1 cellular context compared by ENCODE assay signal in the genomic region with DNA sequence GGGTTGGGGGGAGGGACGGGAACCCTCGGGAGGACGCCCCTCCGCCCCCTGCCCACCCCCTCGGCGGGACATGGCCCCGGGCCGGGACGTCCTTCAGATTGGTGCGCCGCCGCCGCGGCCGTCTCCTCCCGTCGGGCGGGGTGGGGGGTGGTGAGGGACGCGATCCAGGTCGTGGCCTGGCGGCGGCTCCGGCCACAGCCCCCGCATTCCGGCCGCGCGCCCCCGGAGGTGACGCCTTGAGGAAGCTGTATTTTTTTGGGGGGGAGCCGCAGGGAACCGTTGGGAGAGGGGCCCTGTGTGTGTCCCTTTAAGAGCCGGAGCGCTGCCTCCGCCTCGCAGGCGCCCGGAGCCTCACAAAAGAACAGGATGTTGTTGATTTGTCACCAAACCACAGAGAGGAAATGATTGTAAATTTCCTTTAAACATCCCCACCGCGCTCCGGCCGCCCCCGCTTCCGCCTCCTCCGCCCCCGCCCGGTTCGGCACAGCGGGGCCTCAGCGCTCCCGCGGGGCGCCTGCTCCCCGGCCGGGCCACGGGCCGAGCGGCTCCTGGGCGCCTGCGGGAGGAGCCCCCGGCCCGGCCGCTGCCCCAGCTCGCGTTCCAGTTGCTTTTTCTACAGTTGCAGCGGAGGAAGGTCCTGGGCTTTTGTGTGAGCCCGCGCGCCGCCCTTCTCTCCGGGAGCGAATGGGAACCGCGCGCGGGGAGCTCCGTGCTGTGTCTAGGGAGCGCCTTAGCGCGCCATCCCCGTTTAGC.
TF ChIP-seq lines count a peak whose summit lies in the region.

No MANE protein-coding gene starts in this region.

TF ChIP-seq in IMR-90, 13 proteins besides CTCF, POLR2A, EP300 and RAD21 (continued from another document):
- TF ChIP-seq, protein P1, sequence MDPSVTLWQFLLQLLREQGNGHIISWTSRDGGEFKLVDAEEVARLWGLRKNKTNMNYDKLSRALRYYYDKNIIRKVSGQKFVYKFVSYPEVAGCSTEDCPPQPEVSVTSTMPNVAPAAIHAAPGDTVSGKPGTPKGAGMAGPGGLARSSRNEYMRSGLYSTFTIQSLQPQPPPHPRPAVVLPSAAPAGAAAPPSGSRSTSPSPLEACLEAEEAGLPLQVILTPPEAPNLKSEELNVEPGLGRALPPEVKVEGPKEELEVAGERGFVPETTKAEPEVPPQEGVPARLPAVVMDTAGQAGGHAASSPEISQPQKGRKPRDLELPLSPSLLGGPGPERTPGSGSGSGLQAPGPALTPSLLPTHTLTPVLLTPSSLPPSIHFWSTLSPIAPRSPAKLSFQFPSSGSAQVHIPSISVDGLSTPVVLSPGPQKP (IDR thresholded peaks at IDR 0.05; ENCODE audit: borderline replicate concordance, low read depth, low read length), result no peak
TF ChIP-seq in IMR-90: peak in this region for 1.
